18 cellular contexts compared by ENCODE assay signal in the genomic region with DNA sequence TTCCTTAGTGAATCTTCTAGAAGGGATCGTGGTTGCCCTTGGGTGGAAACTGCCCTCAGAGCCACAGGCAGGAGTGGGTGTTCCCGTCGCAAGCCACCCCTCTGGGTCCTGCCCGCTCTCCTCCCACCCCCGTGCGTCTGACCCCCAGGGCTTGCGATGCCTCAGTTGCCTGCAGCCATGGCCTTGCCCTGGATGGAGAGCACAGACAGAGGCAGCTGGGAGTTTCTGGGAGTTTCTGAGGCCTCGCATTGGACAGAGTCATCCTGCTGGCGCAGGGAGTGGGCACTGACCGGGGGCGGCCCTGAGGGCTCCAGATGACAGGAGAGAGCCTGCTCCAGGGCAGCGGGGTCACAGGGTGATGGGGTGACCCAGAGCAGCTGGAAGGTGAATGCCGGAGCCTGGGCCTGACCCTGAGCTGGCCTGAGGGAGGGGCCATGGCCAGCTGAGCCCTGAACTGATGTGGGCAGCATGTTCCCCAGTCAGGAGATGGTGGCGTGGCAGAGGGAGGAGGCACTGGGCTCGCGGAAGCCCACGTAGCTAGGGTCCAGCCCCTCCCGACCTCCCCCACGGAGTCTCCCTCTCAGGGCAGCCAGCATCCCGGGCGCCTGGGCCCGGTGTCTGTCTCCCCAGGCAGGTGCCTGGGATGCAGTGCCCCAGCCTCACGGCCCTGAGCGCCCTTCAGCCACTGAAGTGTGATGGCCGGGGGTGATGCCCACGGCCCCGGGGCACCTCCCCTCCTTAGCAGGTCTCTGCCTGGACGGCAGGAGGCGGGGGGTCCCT.
DNase-seq lines count a peak whose midpoint lies in the region; ATAC-seq, FAIRE-seq and TF ChIP-seq lines count a peak whose summit lies in the region.
"Had no signal": no experiment of that assay in that cellular context is flagged by ENCODE, and none has a peak within 500 bp of the region (broad histone marks: within the 10 kb centered on the region; RNA-seq: fewer than 3 reads in every experiment).

No MANE protein-coding gene starts in this region.

- H2BK120ac ChIP-seq in H1 (replicated peaks; ENCODE audit: low read depth, low read length) = no peak overlapping the region
- peak overlapping the region; percentile 61 for H2BK120ac ChIP-seq in neuronal stem cell (ENCODE audit: low read depth, low read length)

- DNase-seq in left ventricle myocardium superior (peak; percentile 11), left cardiac atrium (no peak), H1 (ENCODE audit: low read depth in 1 of 2, low spot score in 2 of 2) (no peak), neuronal stem cell (ENCODE audit: low spot score) (no peak), erythroblast (lab: John Stamatoyannopoulos, UW) (no peak), breast epithelium (ENCODE audit: low spot score in 2 of 2) (no peak)
- DNase-seq: Caco-2; CD4-positive, alpha-beta T cell; GM23248; HCEC 1CT; IMR-90 had no signal

- no peak for ATAC-seq in left ventricle myocardium superior
- no peak for ATAC-seq in left cardiac atrium

- peaks cover 0 to 7% of the 10 kb centered on the region in 2 experiments for H4K20me1 ChIP-seq in H1 (replicated peaks in 1 of 2; ENCODE audit: control insufficient read depth in 1 of 2, insufficient read depth in 2 of 2, low read length in 2 of 2)

- H4K5ac ChIP-seq in H1 (ENCODE audit: insufficient read length, low read depth, low read length) = no peak overlapping the region

- no peak overlapping the region for H4K91ac ChIP-seq in H1 (replicated peaks; ENCODE audit: insufficient read length, low read length)
- H4K91ac ChIP-seq in neuronal stem cell (ENCODE audit: low read depth, low read length, poor library complexity) = no peak overlapping the region

- POLR2A ChIA-PET in H1 (lab: Charles Lee; ENCODE audit: partially characterized antibody) = no interaction called here

- WGBS in H1 (ENCODE audit: extremely low coverage in 1 of 2, insufficient coverage in 1 of 2, insufficient read length in 1 of 2, insufficient replicate concordance in 2 of 2, low coverage in 1 of 2, low lambda C conversion rate in 2 of 2, missing lambda C conversion rate in 1 of 2), 2 experiments = 92% methylated on average over 20 of the region's 29 CpGs; no CpG with 5 or more reads in 1 of the 2 experiments
- no CpG with 5 or more reads among the region's 29 CpGs for WGBS in neuronal stem cell (ENCODE audit: extremely low coverage in 2 of 2, insufficient read length in 2 of 2, insufficient replicate concordance in 1 of 2), 2 donors

- no peak overlapping the region for H3K56ac ChIP-seq in H1 (replicated peaks; ENCODE audit: insufficient read length, low read depth, low read length)

- peaks cover 0 to under 1% (median under 1%) of the 10 kb centered on the region in 4 experiments; a peak in 1 of 7 replicates for H3K4me1 ChIP-seq in H1 (replicated peaks in 1 of 4; ENCODE audit: control insufficient read depth in 3 of 4, insufficient read depth in 4 of 4, low read length in 3 of 4)
- peaks cover 0 to 3% of the 10 kb centered on the region in 2 donors for H3K4me1 ChIP-seq in neuronal stem cell (ENCODE audit: control insufficient read depth in 2 of 2, insufficient read depth in 1 of 2, low read depth in 1 of 2, low read length in 2 of 2)
- no peaks in the 10 kb centered on the region for H3K4me1 ChIP-seq in breast epithelium
- H3K4me1 ChIP-seq: Caco-2 had no signal

- H3K4me3 ChIP-seq in H1 (ENCODE audit: extremely low read depth in 1 of 4, insufficient read depth in 2 of 4, low read depth in 3 of 4, low read length in 4 of 4) (no peak overlapping the region), neuronal stem cell (ENCODE audit: low read length in 2 of 2) (no peak overlapping the region), breast epithelium (no peak overlapping the region)
- H3K4me3 ChIP-seq: GM23248 had no signal

- H2AFZ ChIP-seq in H1 (ENCODE audit: low read length) (no peak overlapping the region), neuronal stem cell (ENCODE audit: low read length) (no peak overlapping the region)
- H2AFZ ChIP-seq: GM23248 had no signal

- intact Hi-C loops in left ventricle myocardium superior (cut with micrococcal nuclease) (no loop called here), left cardiac atrium (cut with DNase I) (no loop called here), breast epithelium (cut with DNase I; ENCODE audit: low total_unique reads) (no loop called here)

- TF ChIP-seq CTCF in H1 (IDR thresholded peaks at IDR 0.05; ENCODE audit: control extremely low read depth in 1 of 3, insufficient read depth in 1 of 3, low read depth in 1 of 3, low read length in 3 of 3) = no peak
- no peak for TF ChIP-seq CTCF in breast epithelium (IDR thresholded peaks at IDR 0.05)

- H3K4me2 ChIP-seq in H1 (ENCODE audit: insufficient read depth in 1 of 2, low read depth in 2 of 2, low read length in 2 of 2) (no peak overlapping the region), neuronal stem cell (ENCODE audit: insufficient read depth, low read length, poor library complexity, severe bottlenecking) (no peak overlapping the region)

- TF ChIP-seq POLR2A in H1 (IDR thresholded peaks at IDR 0.05; ENCODE audit: control extremely low read depth in 1 of 2, low read depth in 2 of 2, low read length in 2 of 2) = no peak
- TF ChIP-seq POLR2A in erythroblast (IDR thresholded peaks at IDR 0.05; ENCODE audit: low read length) = no peak
- TF ChIP-seq POLR2A in breast epithelium (IDR thresholded peaks at IDR 0.05) = no peak

- H2BK20ac ChIP-seq in H1 (ENCODE audit: low read length) = no peak overlapping the region

- CTCF ChIA-PET in H1 (lab: Charles Lee; ENCODE audit: partially characterized antibody) = interaction anchor here (0.9 kb wide), 1 partner anchor 11 kb away, joined by 3 read pairs; no protein-coding TSS in a partner anchor

- H3K14ac ChIP-seq in H1 (ENCODE audit: insufficient read length) (no peak overlapping the region), neuronal stem cell (ENCODE audit: low read length) (peak overlapping the region; percentile 56)

- H2AK5ac ChIP-seq in H1 (ENCODE audit: low read depth, low read length) (no peak overlapping the region), neuronal stem cell (ENCODE audit: low read depth, low read length) (no peak overlapping the region)

- H3K18ac ChIP-seq in H1 (ENCODE audit: extremely low read depth, low read length) (no peak overlapping the region), neuronal stem cell (ENCODE audit: low read length) (peak overlapping the region; percentile 76)

- H3K79me2 ChIP-seq in H1 (ENCODE audit: control insufficient read depth in 1 of 2, insufficient read depth in 2 of 2, low read length in 2 of 2) = peaks cover 0 to 4% of the 10 kb centered on the region in 2 experiments; a peak in 1 of 4 replicates

- FAIRE-seq in H1 (lab: Jason Lieb, UNC) = no peak
- FAIRE-seq: D721Med, G401.6, GM12891, GM19239, H54, HTR-8/SVneo had no signal

- no peak overlapping the region for H3K23ac ChIP-seq in H1 (ENCODE audit: insufficient read length)
- H3K23ac ChIP-seq in neuronal stem cell (ENCODE audit: low read depth, low read length, poor library complexity) = peak overlapping the region; percentile 93

- no peak overlapping the region for H3K9ac ChIP-seq in H1 (replicated peaks in 1 of 4; ENCODE audit: extremely low read depth in 1 of 4, low read depth in 3 of 4, low read length in 3 of 4)
- H3K9ac ChIP-seq in neuronal stem cell (ENCODE audit: low read depth, low read length, poor library complexity) = no peak overlapping the region
- H3K9ac ChIP-seq: GM23248 had no signal

- H2BK15ac ChIP-seq in H1 (ENCODE audit: low read length) (no peak overlapping the region), neuronal stem cell (ENCODE audit: low read length) (no peak overlapping the region)

- H3K36me3 ChIP-seq in H1 (ENCODE audit: control insufficient read depth in 2 of 4, insufficient read depth in 4 of 4, low read length in 3 of 4) = no peaks in the 10 kb centered on the region
- peaks cover 0 to 9% of the 10 kb centered on the region in 2 donors for H3K36me3 ChIP-seq in neuronal stem cell (replicated peaks in 1 of 2; ENCODE audit: control insufficient read depth in 2 of 2, insufficient read depth in 2 of 2, low read length in 2 of 2)
- H3K36me3 ChIP-seq in breast epithelium = no peaks in the 10 kb centered on the region

- no peaks in the 10 kb centered on the region for H3K23me2 ChIP-seq in H1 (ENCODE audit: low read depth, low read length)

- H3K4ac ChIP-seq in H1 (replicated peaks; ENCODE audit: insufficient read length, low read depth, low read length) = no peak overlapping the region
- H3K4ac ChIP-seq in neuronal stem cell (ENCODE audit: low read length) = no peak overlapping the region

- TF ChIP-seq EP300 in H1 (IDR thresholded peaks at IDR 0.05; ENCODE audit: borderline replicate concordance in 1 of 2, low read depth in 2 of 2, low read length in 2 of 2) = no peak

- H4K8ac ChIP-seq in H1 (ENCODE audit: extremely low read depth, insufficient read depth, low read length) = peak overlapping the region; percentile 66; the same call in 1 of the 2 replicates
- H4K8ac ChIP-seq in neuronal stem cell (ENCODE audit: low read depth, low read length) = no peak overlapping the region

- H2BK12ac ChIP-seq in H1 (ENCODE audit: low read depth, low read length) (no peak overlapping the region), neuronal stem cell (ENCODE audit: low read length) (no peak overlapping the region)

- H3K9me3 ChIP-seq in H1 (ENCODE audit: insufficient read depth in 2 of 2, low read depth in 1 of 2, low read length in 1 of 2) (no peaks in the 10 kb centered on the region), neuronal stem cell (replicated peaks in 1 of 2; ENCODE audit: control insufficient read depth in 2 of 2, insufficient read depth in 1 of 2, low read depth in 1 of 2, low read length in 2 of 2) (no peaks in the 10 kb centered on the region), breast epithelium (no peaks in the 10 kb centered on the region)
- H3K9me3 ChIP-seq: Caco-2 had no signal

- no peak overlapping the region for H2BK5ac ChIP-seq in H1 (ENCODE audit: low read depth, low read length)
- H2BK5ac ChIP-seq in neuronal stem cell (ENCODE audit: low read length) = peak overlapping the region; percentile 66

- no peak overlapping the region for H3K27ac ChIP-seq in H1 (ENCODE audit: low read depth, low read length)
- no peak overlapping the region for H3K27ac ChIP-seq in neuronal stem cell (replicated peaks; ENCODE audit: low read length)
- no peak overlapping the region for H3K27ac ChIP-seq in breast epithelium
- H3K27ac ChIP-seq: C4-2B, GM23248 had no signal

- no peak for TF ChIP-seq RAD21 in H1 (IDR thresholded peaks at IDR 0.05 in 1 of 2, conservative IDR thresholded peaks at IDR 0.05 in 1 of 2; ENCODE audit: low read depth in 2 of 2, low read length in 2 of 2)

- H3K79me1 ChIP-seq in H1 (ENCODE audit: low read depth, low read length) (peaks cover 7% of the 10 kb centered on the region), neuronal stem cell (ENCODE audit: low read depth, low read length) (peaks cover 27% of the 10 kb centered on the region)

- no peaks in the 10 kb centered on the region for H3K27me3 ChIP-seq in H1 (replicated peaks in 1 of 4; ENCODE audit: control insufficient read depth in 3 of 4, extremely low read depth in 1 of 4, insufficient read depth in 3 of 4, low read length in 3 of 4)
- H3K27me3 ChIP-seq in neuronal stem cell (ENCODE audit: control insufficient read depth in 3 of 3, insufficient read depth in 3 of 3, low read depth in 1 of 3, low read length in 3 of 3) = no peaks in the 10 kb centered on the region
- H3K27me3 ChIP-seq in breast epithelium = peaks cover 0 to 10% of the 10 kb centered on the region in 2 donors

TF ChIP-seq in H1, 55 proteins besides CTCF, POLR2A, EP300 and RAD21 (continues in another document):
- TF ChIP-seq BACH1 (IDR thresholded peaks at IDR 0.05; ENCODE audit: low read length) = no peak
